Comparison of ENCODE assay signal across 10 cellular contexts in genomic region chr16:9225527-9226316, GRCh38.
A peak's percentile ranks its signal among the peaks of the same experiment; 100 is the strongest.
DNase-seq lines count a peak whose midpoint lies in the region; ATAC-seq and TF ChIP-seq lines count a peak whose summit lies in the region.
"Had no signal": no experiment of that assay in that cellular context is flagged by ENCODE, and none has a peak within 500 bp of the region (broad histone marks: within the 10 kb centered on the region; RNA-seq: fewer than 3 reads in every experiment).

No MANE protein-coding gene starts in this region.

- no peaks in the 10 kb centered on the region for H4K20me1 ChIP-seq in OCI-LY7 (ENCODE audit: insufficient read depth, low read length)

- H3K4me3 Mint-ChIP-seq in natural killer cell (no peak overlapping the region), endothelial cell (ENCODE audit: unreplicated experiment) (no peak overlapping the region)
- H3K4me3 Mint-ChIP-seq: activated T-helper 1 cell treated with anti-CD3 and anti-CD28 coated beads, Interleukin-12 subunit alpha, Interleukin-12 subunit beta, Interleukin-2, Interleukin-4 antibody, amounts not matched to agents 30 ng/mL and 10 ng/mL and 1 ng/mL, durations not matched to agents 14 hours and 24 hours and 36 hours had no signal

- no peak overlapping the region for H3K4me2 ChIP-seq in OCI-LY7 (ENCODE audit: low read length)

- no peaks in the 10 kb centered on the region for H3K9me2 ChIP-seq in OCI-LY7 (ENCODE audit: insufficient read depth, low read length)

- no peaks in the 10 kb centered on the region for H3K4me1 ChIP-seq in OCI-LY7 (ENCODE audit: insufficient read depth, low read length, poor library complexity, severe bottlenecking)
- H3K4me1 ChIP-seq in iPS DF 6.9 (ENCODE audit: control insufficient read depth, insufficient read depth, low read length), result no peaks in the 10 kb centered on the region
- H3K4me1 ChIP-seq: Peyer's patch had no signal

- H2AFZ ChIP-seq in OCI-LY7 (ENCODE audit: low read length), result no peak overlapping the region

- intact Hi-C loops in OCI-LY7 (cut with micrococcal nuclease; ENCODE audit: unreplicated experiment), result loop anchor here (1.0 to 2.0 kb wide), 2 partner anchors 65 to 86 kb away; no protein-coding TSS in a partner anchor
- intact Hi-C loops in natural killer cell (cut with micrococcal nuclease), result loop anchor here (10.0 kb wide), 1 partner anchor 61 kb away; no protein-coding TSS in a partner anchor

- no peaks in the 10 kb centered on the region for H3K4me1 Mint-ChIP-seq in natural killer cell
- H3K4me1 Mint-ChIP-seq in endothelial cell (ENCODE audit: unreplicated experiment), result no peaks in the 10 kb centered on the region

- H3K36me3 ChIP-seq in OCI-LY7 (ENCODE audit: insufficient read depth, low read length) (no peaks in the 10 kb centered on the region), iPS DF 6.9 (ENCODE audit: control insufficient read depth, insufficient read depth, low read length) (no peaks in the 10 kb centered on the region)
- H3K36me3 ChIP-seq: Peyer's patch had no signal

- DNase-seq in AG04450 (ENCODE audit: low read depth, low spot score) (no peak), OCI-LY7 (ENCODE audit: low spot score) (peak; percentile 39), iPS DF 6.9 (ENCODE audit: low read depth, low spot score) (peak; percentile 33), natural killer cell (no peak), endothelial cell (ENCODE audit: low spot score) (no peak), NCI-H2171 (lab: John Stamatoyannopoulos, UW) (no peak)
- DNase-seq: Peyer's patch had no signal

- CTCF ChIA-PET in AG04450 (lab: Charles Lee), result no interaction called here
- CTCF ChIA-PET in OCI-LY7 (lab: Charles Lee; ENCODE audit: unreplicated experiment), result no interaction called here

- H3K9me3 Mint-ChIP-seq in natural killer cell, result no peaks in the 10 kb centered on the region
- H3K9me3 Mint-ChIP-seq in endothelial cell (ENCODE audit: unreplicated experiment), result no peaks in the 10 kb centered on the region
- H3K9me3 Mint-ChIP-seq: activated T-helper 1 cell treated with anti-CD3 and anti-CD28 coated beads, Interleukin-12 subunit alpha, Interleukin-12 subunit beta, Interleukin-2, Interleukin-4 antibody, amounts not matched to agents 30 ng/mL and 10 ng/mL and 1 ng/mL, durations not matched to agents 14 hours and 24 hours and 36 hours had no signal

- TF ChIP-seq CTCF in AG04450 (IDR thresholded peaks at IDR 0.05; ENCODE audit: low read depth, low read length), result peak; percentile 41; the same call in 1 of the 2 replicates
- TF ChIP-seq CTCF in GM12874 (IDR thresholded peaks at IDR 0.05; ENCODE audit: insufficient read depth, low read depth, low read length), result peak; percentile 62
- TF ChIP-seq CTCF in OCI-LY7 (conservative IDR thresholded peaks at IDR 0.05; ENCODE audit: low read length), result peak; percentile 64
- TF ChIP-seq CTCF in natural killer cell (IDR thresholded peaks at IDR 0.05), result no peak
- TF ChIP-seq CTCF in endothelial cell (IDR thresholded peaks at IDR 0.05; ENCODE audit: unreplicated experiment), result no peak

- H3K27ac ChIP-seq in AG04450 (ENCODE audit: low read depth, low read length), result no peak overlapping the region
- H3K27ac ChIP-seq in OCI-LY7 (ENCODE audit: low read depth, low read length, poor library complexity, severe bottlenecking), result no peak overlapping the region
- no peak overlapping the region for H3K27ac ChIP-seq in iPS DF 6.9 (ENCODE audit: low read length)
- H3K27ac ChIP-seq: Peyer's patch had no signal

- no TSS peak for BruUV-seq in OCI-LY7 (replicated peaks; lab: Mats Ljungman, UMichigan)

- H3K36me3 Mint-ChIP-seq in natural killer cell (no peaks in the 10 kb centered on the region), endothelial cell (ENCODE audit: low read depth, unreplicated experiment) (no peaks in the 10 kb centered on the region)

- WGBS in iPS DF 6.9 (ENCODE audit: insufficient coverage, insufficient read length), result no CpG with 5 or more reads among the region's 5 CpGs

- H3K79me2 ChIP-seq in OCI-LY7 (ENCODE audit: insufficient read depth, low read depth, low read length), result no peaks in the 10 kb centered on the region

- no peaks in the 10 kb centered on the region for H3K27me3 ChIP-seq in AG04450 (ENCODE audit: control insufficient read depth, insufficient read depth, low read length)
- no peaks in the 10 kb centered on the region for H3K27me3 ChIP-seq in iPS DF 6.9 (ENCODE audit: control insufficient read depth, insufficient read depth, low read length)
- H3K27me3 ChIP-seq: Peyer's patch had no signal

- H3K27me3 Mint-ChIP-seq in natural killer cell (ENCODE audit: low read depth in 2 of 2) (peaks cover 0 to 3% of the 10 kb centered on the region in 2 donors), endothelial cell (ENCODE audit: unreplicated experiment) (peaks cover 2% of the 10 kb centered on the region)

- ATAC-seq in natural killer cell (no peak), HG02852 (IDR thresholded peaks at IDR 0.05; ENCODE audit: unreplicated experiment) (no peak)

- no peak overlapping the region for H3K4me3 ChIP-seq in AG04450 (ENCODE audit: low read depth, low read length)
- H3K4me3 ChIP-seq in OCI-LY7 (ENCODE audit: low read depth, low read length, poor library complexity, severe bottlenecking), result no peak overlapping the region
- H3K4me3 ChIP-seq in iPS DF 6.9 (ENCODE audit: low read length), result no peak overlapping the region
- H3K4me3 ChIP-seq: Peyer's patch had no signal

- POLR2A ChIA-PET in AG04450 (lab: Yijun Ruan, JAX), result no interaction called here
- POLR2A ChIA-PET in OCI-LY7 (lab: Charles Lee), result no interaction called here

- H3K9me3 ChIP-seq in AG04450 (ENCODE audit: control insufficient read depth, insufficient read depth, low read length) (no peaks in the 10 kb centered on the region), OCI-LY7 (ENCODE audit: low read length) (no peaks in the 10 kb centered on the region), iPS DF 6.9 (ENCODE audit: control insufficient read depth, insufficient read depth, low read length) (no peaks in the 10 kb centered on the region)
- H3K9me3 ChIP-seq: Peyer's patch had no signal

- H3K27ac Mint-ChIP-seq in natural killer cell (no peak overlapping the region), endothelial cell (ENCODE audit: unreplicated experiment) (no peak overlapping the region)
- H3K27ac Mint-ChIP-seq: activated T-helper 1 cell treated with anti-CD3 and anti-CD28 coated beads, Interleukin-12 subunit alpha, Interleukin-12 subunit beta, Interleukin-2, Interleukin-4 antibody, amounts not matched to agents 30 ng/mL and 10 ng/mL and 1 ng/mL, durations not matched to agents 14 hours and 24 hours and 36 hours had no signal

Comparison
In these comparisons a context has a peak if more than half of its experiments do, and no peak if none do; other contexts are left out.
1. DNase-seq: peak in OCI-LY7 (single experiment) and iPS DF 6.9 (single experiment); none in AG04450 (single experiment), natural killer cell (single experiment), endothelial cell (single experiment) and NCI-H2171 (single experiment).
2. CTCF ChIP-seq: peak in AG04450 (single experiment), GM12874 (single experiment) and OCI-LY7 (single experiment); none in natural killer cell (single experiment) and endothelial cell (single experiment).